In genomic region chr6:9540534-9541126, GRCh38 we compare ENCODE assay signal across 8 cellular contexts.
DNase-seq lines count a peak whose midpoint lies in the region; ATAC-seq and TF ChIP-seq lines count a peak whose summit lies in the region.

No MANE protein-coding gene starts in this region.

- no peak overlapping the region for H2AFZ ChIP-seq in neural progenitor cell (replicated peaks)

- H3K9me3 Mint-ChIP-seq in stimulated activated naive CD8-positive, alpha-beta T cell treated with anti-CD3 and anti-CD28 coated beads, Interleukin-15, amount 100 ng/mL, for 72 hours, result peaks cover 0 to 8% of the 10 kb centered on the region in 2 donors
- H3K9me3 Mint-ChIP-seq in neural progenitor cell, result no peaks in the 10 kb centered on the region

- no peak overlapping the region for H3K27ac ChIP-seq in neural progenitor cell

- no peaks in the 10 kb centered on the region for H4K20me1 ChIP-seq in neural progenitor cell (ENCODE audit: low read depth)

- no peaks in the 10 kb centered on the region for H3F3A ChIP-seq in neural progenitor cell (ENCODE audit: low read depth)

- no peak overlapping the region for H3K9ac ChIP-seq in neural progenitor cell

- H3K27me3 Mint-ChIP-seq in stimulated activated naive CD8-positive, alpha-beta T cell treated with anti-CD3 and anti-CD28 coated beads, Interleukin-15, amount 100 ng/mL, for 72 hours, result no peaks in the 10 kb centered on the region
- peaks cover 2% of the 10 kb centered on the region for H3K27me3 Mint-ChIP-seq in neural progenitor cell (ENCODE audit: insufficient read depth, low read depth)

- DNase-seq in stimulated activated naive CD8-positive, alpha-beta T cell treated with anti-CD3 and anti-CD28 coated beads, Interleukin-15, amount 100 ng/mL, for 72 hours, result no peak
- no peak for DNase-seq in stimulated activated naive CD8-positive, alpha-beta T cell treated with anti-CD3 and anti-CD28 coated beads, Interleukin-15, Interleukin-2, amounts not matched to agents 100 U/mL and 50 U/mL, for 24 hours
- peak; percentile 4 for DNase-seq in NCI-H774 (lab: John Stamatoyannopoulos, UW)
- peak; percentile 76 for DNase-seq in dermis blood vessel endothelial cell
- DNase-seq in neural progenitor cell (ENCODE audit: low spot score), result peak; percentile 40
- no peak for DNase-seq in activated gamma-delta T cell (lab: John Stamatoyannopoulos, UW)
- no peak for DNase-seq in activated naive CD4-positive, alpha-beta T cell treated with Interleukin-2 at 50 U/mL for 16 hours

- H3K4me3 Mint-ChIP-seq in stimulated activated naive CD8-positive, alpha-beta T cell treated with anti-CD3 and anti-CD28 coated beads, Interleukin-15, amount 100 ng/mL, for 72 hours, result no peak overlapping the region
- H3K4me3 Mint-ChIP-seq in neural progenitor cell, result no peak overlapping the region

- H3K4me1 Mint-ChIP-seq in stimulated activated naive CD8-positive, alpha-beta T cell treated with anti-CD3 and anti-CD28 coated beads, Interleukin-15, amount 100 ng/mL, for 72 hours, result no peaks in the 10 kb centered on the region
- no peaks in the 10 kb centered on the region for H3K4me1 Mint-ChIP-seq in neural progenitor cell

- no peak overlapping the region for H3K27ac Mint-ChIP-seq in stimulated activated naive CD8-positive, alpha-beta T cell treated with anti-CD3 and anti-CD28 coated beads, Interleukin-15, amount 100 ng/mL, for 72 hours
- H3K27ac Mint-ChIP-seq in neural progenitor cell, result no peak overlapping the region

- H3K79me2 ChIP-seq in neural progenitor cell (ENCODE audit: low read depth), result no peaks in the 10 kb centered on the region

- no peaks in the 10 kb centered on the region for H3K4me1 ChIP-seq in neural progenitor cell

- peak; percentile 37 for ATAC-seq in stimulated activated naive CD8-positive, alpha-beta T cell treated with anti-CD3 and anti-CD28 coated beads, Interleukin-15, amount 100 ng/mL, for 72 hours
- no peak for ATAC-seq in stimulated activated naive CD8-positive, alpha-beta T cell treated with anti-CD3 and anti-CD28 coated beads, Interleukin-15, Interleukin-2, amounts not matched to agents 100 U/mL and 50 U/mL, for 24 hours
- ATAC-seq in HG02885 (IDR thresholded peaks at IDR 0.05; ENCODE audit: poor library complexity, unreplicated experiment), result peak; percentile 73

- H3K9me3 ChIP-seq in neural progenitor cell (ENCODE audit: low read depth), result no peaks in the 10 kb centered on the region

- H3K27me3 ChIP-seq in neural progenitor cell, result no peaks in the 10 kb centered on the region

- no peak overlapping the region for H3K4me3 ChIP-seq in neural progenitor cell

- H3K36me3 ChIP-seq in neural progenitor cell, result no peaks in the 10 kb centered on the region

- H3K4me2 ChIP-seq in neural progenitor cell, result no peak overlapping the region

- no peaks in the 10 kb centered on the region for H3K36me3 Mint-ChIP-seq in neural progenitor cell

- peak; percentile 90 for TF ChIP-seq CTCF in neural progenitor cell (IDR thresholded peaks at IDR 0.05)

Comparison
In these comparisons a context has a peak if more than half of its experiments do, and no peak if none do; other contexts are left out.
1. DNase-seq: peak in NCI-H774 (single experiment), dermis blood vessel endothelial cell (single experiment) and neural progenitor cell (single experiment); none in stimulated activated naive CD8-positive, alpha-beta T cell treated with anti-CD3 and anti-CD28 coated beads, Interleukin-15, amount 100 ng/mL, for 72 hours (0 of 2), stimulated activated naive CD8-positive, alpha-beta T cell treated with anti-CD3 and anti-CD28 coated beads, Interleukin-15, Interleukin-2, amounts not matched to agents 100 U/mL and 50 U/mL, for 24 hours (single experiment), activated gamma-delta T cell (single experiment) and activated naive CD4-positive, alpha-beta T cell treated with Interleukin-2 at 50 U/mL for 16 hours (single experiment).